In the genomic region with DNA sequence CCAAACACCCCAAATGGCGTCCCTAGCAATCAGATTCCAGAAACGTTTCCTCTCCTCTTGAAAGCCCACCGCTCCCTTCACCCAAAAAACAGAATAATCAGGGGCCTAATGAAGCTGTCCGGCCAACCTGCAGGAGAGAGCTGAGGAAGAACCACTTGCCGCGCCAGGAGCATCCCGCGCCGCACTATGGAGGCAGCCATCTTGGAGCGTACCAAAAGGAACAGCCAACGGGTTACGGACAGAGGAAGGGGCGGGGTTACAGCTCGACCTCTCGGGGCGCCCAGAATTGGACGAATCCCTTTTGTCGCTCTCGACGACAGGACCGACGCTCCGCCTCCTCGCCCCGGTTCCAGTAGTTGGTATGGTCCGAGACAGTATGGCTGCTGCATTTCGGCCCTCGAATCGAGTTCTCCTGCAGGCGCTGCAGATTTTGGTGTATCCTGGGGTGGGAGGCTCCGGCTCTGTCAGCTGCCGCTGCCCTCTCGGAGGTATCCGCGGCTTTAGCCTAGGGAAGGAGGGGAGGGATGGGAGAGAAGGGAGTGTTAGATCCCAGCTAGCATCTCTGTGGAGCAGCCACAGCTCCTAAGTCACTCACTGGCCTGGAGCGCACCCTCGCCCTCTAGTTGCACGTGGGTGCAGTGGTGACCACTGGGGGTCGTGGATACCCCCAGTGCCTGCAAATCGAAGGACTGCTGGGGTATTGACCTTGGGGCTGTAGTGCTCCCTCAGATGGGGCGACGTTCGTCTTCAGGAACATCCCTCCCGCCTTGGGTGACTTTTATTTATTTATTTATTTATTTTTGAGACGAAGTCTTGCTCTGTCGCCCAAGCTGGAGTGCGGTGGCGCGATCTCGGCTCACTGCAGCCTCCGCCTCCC, we compare ENCODE assay signal across 8 cellular contexts. TPM values are rescaled to one million over a fixed set of nuclear protein-coding genes. Genes with fewer than 3 reads are reported as not detected.
DNase-seq lines count a peak whose midpoint lies in the region; ATAC-seq, FAIRE-seq and TF ChIP-seq lines count a peak whose summit lies in the region.

MRPS27 (minus strand) TSS at position 219 of the 877 bp plus-strand sequence; CDS start at position 200, 19 bp downstream.
PTCD2 (plus strand) TSS at position 352 of the 877 bp plus-strand sequence; CDS start at position 362, 10 bp downstream.

- H3K36me3 ChIP-seq in heart right ventricle (peaks cover 0 to 46% (median 0%) of the 10 kb centered on the region in 9 donors), upper lobe of left lung (peaks cover 0 to 32% (median 3%) of the 10 kb centered on the region in 4 donors)

- intact Hi-C loops in heart right ventricle (cut with DNase I), result no loop called here
- intact Hi-C loops in posterior cingulate gyrus (cut with DNase I), result no loop called here

- no peaks in the 10 kb centered on the region for H3K9me3 ChIP-seq in heart right ventricle
- no peaks in the 10 kb centered on the region for H3K9me3 ChIP-seq in upper lobe of left lung

- peak within 1 kb of the TSS; percentile 97 to 100 (median 98) for H3K4me3 Mint-ChIP-seq in T-cell

- TF ChIP-seq EP300 in upper lobe of left lung (IDR thresholded peaks at IDR 0.05), result no peak

- DNase-seq in GM12892 (ENCODE audit: insufficient read length) (peak; percentile 91), NCI-H1436 treated with DMSO at 0.1 percent for 48 hours (lab: John Stamatoyannopoulos, UW) (peak; percentile 93), T-cell (peak; percentile 80 to 97 (median 94)), amniotic epithelial cell (ENCODE audit: low read depth) (peak; percentile 99), heart right ventricle (peak; percentile 93 to 97), posterior cingulate gyrus (peak; percentile 93 to 99 (median 96)), upper lobe of left lung (peak; percentile 89 to 97)

- CTCF ChIA-PET in T-cell (lab: Charles Lee), result interaction anchor here in 1 of 2 donors (0.7 to 4.8 kb wide), 5 partner anchors 12 to 499 kb away, joined by 3 to 55 read pairs (median 3); no protein-coding TSS in a partner anchor

- peak within 1 kb of the TSS; percentile 93 to 98 for H3K27ac Mint-ChIP-seq in T-cell

- H3K4me1 ChIP-seq in heart right ventricle (peaks cover 0 to 29% (median 19%) of the 10 kb centered on the region in 9 donors), upper lobe of left lung (peaks cover 11 to 25% (median 17%) of the 10 kb centered on the region in 4 donors)

- TF ChIP-seq POLR2A in GM12892 (IDR thresholded peaks at IDR 0.05; ENCODE audit: low read depth, low read length) (peak; percentile 94), upper lobe of left lung (IDR thresholded peaks at IDR 0.05) (peak; percentile 9 to 68 (median 44))

- H3K27me3 ChIP-seq in heart right ventricle (no peaks in the 10 kb centered on the region), upper lobe of left lung (no peaks in the 10 kb centered on the region)

- H3K4me1 Mint-ChIP-seq in T-cell, result peaks cover 38 to 50% (median 40%) of the 10 kb centered on the region in 3 donors

- FAIRE-seq in GM12892 (lab: Jason Lieb, UNC), result peak; percentile 97

- ATAC-seq in HG02852 (IDR thresholded peaks at IDR 0.05; ENCODE audit: unreplicated experiment), result peak; percentile 98
- ATAC-seq in T-cell (replicated peaks in 1 of 4), result peak; percentile 99 to 100 (median 100)
- ATAC-seq in heart right ventricle, result peak; percentile 99 to 100 (median 100)
- peak; percentile 99 to 100 for ATAC-seq in upper lobe of left lung (ENCODE audit: low FRiP score in 2 of 2)

- POLR2A ChIA-PET in T-cell (lab: Charles Lee), result interaction anchor here (0.7 to 3.5 kb wide), 4 partner anchors 12 to 497 kb away, joined by 5 to 28 read pairs (median 14); no protein-coding TSS in a partner anchor

- TF ChIP-seq CTCF in heart right ventricle (IDR thresholded peaks at IDR 0.05) (peak in 4 of 9 donors; percentile 9 to 42 (median 38)), upper lobe of left lung (IDR thresholded peaks at IDR 0.05) (peak in 1 of 6 experiments; percentile 25)

- no peaks in the 10 kb centered on the region for H3K9me3 Mint-ChIP-seq in T-cell

- H3K4me3 ChIP-seq in heart right ventricle (peak within 1 kb of the TSS; percentile 60 to 91 (median 81)), upper lobe of left lung (peak within 1 kb of the TSS; percentile 69 to 90 (median 75))

- WGBS in heart right ventricle, 2 donors, result 1% methylated on average over 51 of the region's 51 CpGs
- 2 to 3% methylated on average over 22 to 50 of the region's 51 CpGs for WGBS in upper lobe of left lung, 2 donors

- peaks cover 24% of the 10 kb centered on the region for H3K36me3 Mint-ChIP-seq in T-cell

- peak within 1 kb of the TSS; percentile 28 to 86 (median 80) for H3K27ac ChIP-seq in heart right ventricle
- H3K27ac ChIP-seq in upper lobe of left lung, result peak within 1 kb of the TSS; percentile 69 to 77 (median 72)

- no peaks in the 10 kb centered on the region for H3K27me3 Mint-ChIP-seq in T-cell

RNA-seq across cellular contexts. Expression of gene MRPS27, which starts in this region (rescaled TPM):
- polyA plus RNA-seq in GM12892 (2012; ENCODE audit: missing spikeins), result 66.7 TPM
- total RNA-seq in T-cell, result 10 to 100 TPM; 34.4 to 43.3 (median 39.7) TPM
- total RNA-seq in heart right ventricle, result 10 to 100 TPM; 55.7 to 91.8 (median 79.2) TPM
- polyA plus RNA-seq in heart right ventricle, result 10 to 100 TPM; 20.8 to 42.9 TPM
- total RNA-seq in upper lobe of left lung, result 10 to 100 TPM; 15.7 to 36.9 (median 34.4) TPM

RNA-seq across cellular contexts. Expression of gene PTCD2, which starts in this region (rescaled TPM):
- 8.9 TPM for polyA plus RNA-seq in GM12892 (2012; ENCODE audit: missing spikeins)
- total RNA-seq in T-cell, result 10 to 100 TPM in 1 of 5 donors, 1 to 10 TPM in 4; 5.9 to 12.1 (median 8.1) TPM
- total RNA-seq in heart right ventricle, result 10 to 100 TPM; 11.3 to 28.9 (median 22.5) TPM
- polyA plus RNA-seq in heart right ventricle, result 1 to 10 TPM; 1.8 to 4.4 TPM
- total RNA-seq in upper lobe of left lung, result 10 to 100 TPM in 1 of 6 donors, 1 to 10 TPM in 5; 3.1 to 17.8 (median 5.9) TPM

Comparison
In these comparisons a context has a peak if more than half of its experiments do, and no peak if none do; other contexts are left out.
1. Peak in every context shown above with its lines: DNase-seq, ATAC-seq, H3K4me3 ChIP-seq and H3K27ac ChIP-seq.